In genomic region chr16:67856927-67857546, GRCh38 we compare ENCODE assay signal across 9 cellular contexts. TPM values are rescaled to one million over a fixed set of nuclear protein-coding genes. Genes with fewer than 3 reads are reported as not detected.
A peak's percentile ranks its signal among the peaks of the same experiment; 100 is the strongest.
DNase-seq lines count a peak whose midpoint lies in the region; ATAC-seq and TF ChIP-seq lines count a peak whose summit lies in the region.
"Had no signal": no experiment of that assay in that cellular context is flagged by ENCODE, and none has a peak within 500 bp of the region (broad histone marks: within the 10 kb centered on the region; RNA-seq: fewer than 3 reads in every experiment).

No MANE protein-coding gene starts in this region.

- no peak overlapping the region for H2BK5ac ChIP-seq in mesenchymal stem cell (ENCODE audit: low read depth, low read length, poor library complexity, severe bottlenecking)

- intact Hi-C loops in body of pancreas (cut with DNase I), result no loop called here
- intact Hi-C loops in tibial artery (cut with DNase I; ENCODE audit: low total_unique reads), result no loop called here

- H3K4me1 ChIP-seq in body of pancreas (peaks cover 50% of the 10 kb centered on the region), mesenchymal stem cell (ENCODE audit: control insufficient read depth, insufficient read depth, low read depth, low read length) (peaks cover 29% of the 10 kb centered on the region), tibial artery (peaks cover 9 to 65% (median 42%) of the 10 kb centered on the region in 4 donors)

- peak overlapping the region; percentile 31 for H2AK5ac ChIP-seq in mesenchymal stem cell (ENCODE audit: low read length, severe bottlenecking)

- H3K36me3 Mint-ChIP-seq in activated T-cell treated with anti-CD3 and anti-CD28 coated beads, Interleukin-2, amount 50 U/mL, for 72 hours (ENCODE audit: insufficient read depth in 2 of 2), result peaks cover 0 to 4% of the 10 kb centered on the region in 2 donors

- no peak for DNase-seq in activated T-cell treated with anti-CD3 and anti-CD28 coated beads, Interleukin-2, amount 50 U/mL, for 72 hours
- no peak for DNase-seq in activated T-cell treated with anti-CD3 and anti-CD28 coated beads, Interleukin-2, amount 50 U/mL, for 1 hour
- DNase-seq in body of pancreas (no peak), mesenchymal stem cell (no peak), tibial artery (no peak), GM03348 (ENCODE audit: low spot score) (no peak), NCI-H2227 (lab: John Stamatoyannopoulos, UW; ENCODE audit: unreplicated experiment) (no peak), NCI-H2171 treated with DMSO at 0.1 percent for 48 hours (lab: John Stamatoyannopoulos, UW) (no peak)
- DNase-seq: occipital lobe had no signal

- no peaks in the 10 kb centered on the region for H3K27me3 Mint-ChIP-seq in activated T-cell treated with anti-CD3 and anti-CD28 coated beads, Interleukin-2, amount 50 U/mL, for 72 hours (ENCODE audit: low read depth)

- ATAC-seq in activated T-cell treated with anti-CD3 and anti-CD28 coated beads, Interleukin-2, amount 50 U/mL, for 72 hours (replicated peaks in 1 of 2), result no peak
- no peak for ATAC-seq in body of pancreas

- TF ChIP-seq POLR2A in body of pancreas (IDR thresholded peaks at IDR 0.05), result no peak

- H3K4me3 Mint-ChIP-seq in activated T-cell treated with anti-CD3 and anti-CD28 coated beads, Interleukin-2, amount 50 U/mL, for 72 hours, result no peak overlapping the region

- 90 to 93% methylated on average over 3 to 5 of the region's 5 CpGs for WGBS in body of pancreas, 2 donors
- WGBS in mesenchymal stem cell, result 96% methylated on average over 5 of the region's 5 CpGs

- no peak overlapping the region for H2BK15ac ChIP-seq in mesenchymal stem cell (ENCODE audit: low read depth, poor library complexity, severe bottlenecking)

- peak overlapping the region; percentile 60 for H3K27ac Mint-ChIP-seq in activated T-cell treated with anti-CD3 and anti-CD28 coated beads, Interleukin-2, amount 50 U/mL, for 72 hours

- H3K9me3 ChIP-seq in body of pancreas, result no peaks in the 10 kb centered on the region
- no peaks in the 10 kb centered on the region for H3K9me3 ChIP-seq in mesenchymal stem cell (ENCODE audit: control insufficient read depth, low read length)
- no peaks in the 10 kb centered on the region for H3K9me3 ChIP-seq in tibial artery

- H3K4ac ChIP-seq in mesenchymal stem cell (ENCODE audit: low read depth in 1 of 2, low read length in 2 of 2), result no peak overlapping the region

- H3K79me1 ChIP-seq in mesenchymal stem cell (replicated peaks; ENCODE audit: low read length, poor library complexity, severe bottlenecking), result no peaks in the 10 kb centered on the region

- peak overlapping the region; percentile 68 to 93 (median 76) for H3K27ac ChIP-seq in body of pancreas
- no peak overlapping the region for H3K27ac ChIP-seq in mesenchymal stem cell (ENCODE audit: low read length, poor library complexity, severe bottlenecking)
- H3K27ac ChIP-seq in tibial artery, result peak overlapping the region; percentile 72 to 85

- H3K4me1 Mint-ChIP-seq in activated T-cell treated with anti-CD3 and anti-CD28 coated beads, Interleukin-2, amount 50 U/mL, for 72 hours (ENCODE audit: low read depth), result peaks cover 46% of the 10 kb centered on the region

- no peak for TF ChIP-seq CTCF in body of pancreas (IDR thresholded peaks at IDR 0.05)
- no peak for TF ChIP-seq CTCF in tibial artery (IDR thresholded peaks at IDR 0.05)

- no peaks in the 10 kb centered on the region for H3K9me3 Mint-ChIP-seq in activated T-cell treated with anti-CD3 and anti-CD28 coated beads, Interleukin-2, amount 50 U/mL, for 72 hours

- H2BK120ac ChIP-seq in mesenchymal stem cell (ENCODE audit: low read depth, low read length), result no peak overlapping the region

- H3K27me3 ChIP-seq in body of pancreas (no peaks in the 10 kb centered on the region), mesenchymal stem cell (ENCODE audit: control insufficient read depth in 1 of 2, insufficient read depth in 1 of 2, low read length in 2 of 2) (no peaks in the 10 kb centered on the region), tibial artery (no peaks in the 10 kb centered on the region)

- H3K23ac ChIP-seq in mesenchymal stem cell (ENCODE audit: low read length in 2 of 2), result peak overlapping the region in 1 of 2 experiments; percentile 87

- no peak overlapping the region for H3K18ac ChIP-seq in mesenchymal stem cell (ENCODE audit: low read depth in 1 of 2, low read length in 2 of 2)

- no peak overlapping the region for H3K4me2 ChIP-seq in mesenchymal stem cell (ENCODE audit: low read length, poor library complexity, severe bottlenecking)

- H2BK12ac ChIP-seq in mesenchymal stem cell (ENCODE audit: low read length in 2 of 2), result no peak overlapping the region

- no peak overlapping the region for H3K14ac ChIP-seq in mesenchymal stem cell (ENCODE audit: low read length in 2 of 2)

- no peak overlapping the region for H4K91ac ChIP-seq in mesenchymal stem cell (ENCODE audit: low read length)

- no peak overlapping the region for H2AFZ ChIP-seq in mesenchymal stem cell (ENCODE audit: low read depth, low read length)

- no peaks in the 10 kb centered on the region for H3K36me3 ChIP-seq in body of pancreas (replicated peaks in 1 of 2; ENCODE audit: insufficient read depth in 1 of 2, low read depth in 2 of 2)
- H3K36me3 ChIP-seq in mesenchymal stem cell (ENCODE audit: control insufficient read depth in 1 of 2, insufficient read depth in 2 of 2, low read depth in 1 of 2, low read length in 2 of 2), result peaks cover 0 to 44% of the 10 kb centered on the region in 2 experiments
- H3K36me3 ChIP-seq in tibial artery, result no peaks in the 10 kb centered on the region

- no peak overlapping the region for H4K8ac ChIP-seq in mesenchymal stem cell (ENCODE audit: low read length)

- H3K9ac ChIP-seq in mesenchymal stem cell (ENCODE audit: low read length), result peak overlapping the region; percentile 26

- H3K4me3 ChIP-seq in body of pancreas (no peak overlapping the region), mesenchymal stem cell (ENCODE audit: insufficient read depth in 1 of 2, low read depth in 1 of 2, low read length in 2 of 2) (no peak overlapping the region), tibial artery (no peak overlapping the region)

RNA-seq across cellular contexts. Expression of gene CENPT, which starts 9.5 kb away (rescaled TPM):
- 10 to 100 TPM; 43.6 to 59.4 TPM for total RNA-seq in activated T-cell treated with anti-CD3 and anti-CD28 coated beads, Interleukin-2, amount 50 U/mL, for 72 hours
- total RNA-seq in body of pancreas, result 100 to 1,000 TPM in 1 of 2 donors, 10 to 100 TPM in 1; 57.1 to 122 TPM
- polyA plus RNA-seq in mesenchymal stem cell (2013, experiment 1 of 2), result 25.8 TPM
- 23.6 TPM for polyA plus RNA-seq in mesenchymal stem cell (2013, experiment 2 of 2)

RNA-seq across cellular contexts. Expression of gene NUTF2, which starts 10.3 kb away (rescaled TPM):
- total RNA-seq in activated T-cell treated with anti-CD3 and anti-CD28 coated beads, Interleukin-2, amount 50 U/mL, for 72 hours, result 10 to 100 TPM; 80.8 to 90.1 TPM
- total RNA-seq in body of pancreas, result 10 to 100 TPM; 39.2 to 42.8 TPM
- 230 TPM for polyA plus RNA-seq in mesenchymal stem cell (2013, experiment 1 of 2)
- polyA plus RNA-seq in mesenchymal stem cell (2013, experiment 2 of 2), result 226 TPM

RNA-seq across cellular contexts. Expression of gene THAP11, which starts 14.9 kb away (rescaled TPM):
- total RNA-seq in activated T-cell treated with anti-CD3 and anti-CD28 coated beads, Interleukin-2, amount 50 U/mL, for 72 hours, result 10 to 100 TPM; 31.7 to 39.2 TPM
- 10 to 100 TPM; 23.7 to 42.8 TPM for total RNA-seq in body of pancreas
- 18.6 TPM for polyA plus RNA-seq in mesenchymal stem cell (2013, experiment 1 of 2)
- 17.6 TPM for polyA plus RNA-seq in mesenchymal stem cell (2013, experiment 2 of 2)

RNA-seq across cellular contexts. Expression of gene EDC4, which starts 15.8 kb away (rescaled TPM):
- total RNA-seq in activated T-cell treated with anti-CD3 and anti-CD28 coated beads, Interleukin-2, amount 50 U/mL, for 72 hours, result 10 to 100 TPM; 82.9 to 86.4 TPM
- total RNA-seq in body of pancreas, result 10 to 100 TPM; 26.7 to 55.7 TPM
- polyA plus RNA-seq in mesenchymal stem cell (2013, experiment 1 of 2), result 30.6 TPM
- 27.9 TPM for polyA plus RNA-seq in mesenchymal stem cell (2013, experiment 2 of 2)

RNA-seq across cellular contexts. Expression of gene NRN1L, which starts 27.6 kb away (rescaled TPM):
- 1 to 10 TPM in 1 of 2 donors, under 1 TPM in 1; 0.60 to 1.9 TPM for total RNA-seq in activated T-cell treated with anti-CD3 and anti-CD28 coated beads, Interleukin-2, amount 50 U/mL, for 72 hours
- total RNA-seq in body of pancreas, result not detected
- polyA plus RNA-seq in mesenchymal stem cell (2013, experiment 1 of 2), result 0.30 TPM
- 0.37 TPM for polyA plus RNA-seq in mesenchymal stem cell (2013, experiment 2 of 2)
- total RNA-seq: occipital lobe had no signal
